In the genomic region with DNA sequence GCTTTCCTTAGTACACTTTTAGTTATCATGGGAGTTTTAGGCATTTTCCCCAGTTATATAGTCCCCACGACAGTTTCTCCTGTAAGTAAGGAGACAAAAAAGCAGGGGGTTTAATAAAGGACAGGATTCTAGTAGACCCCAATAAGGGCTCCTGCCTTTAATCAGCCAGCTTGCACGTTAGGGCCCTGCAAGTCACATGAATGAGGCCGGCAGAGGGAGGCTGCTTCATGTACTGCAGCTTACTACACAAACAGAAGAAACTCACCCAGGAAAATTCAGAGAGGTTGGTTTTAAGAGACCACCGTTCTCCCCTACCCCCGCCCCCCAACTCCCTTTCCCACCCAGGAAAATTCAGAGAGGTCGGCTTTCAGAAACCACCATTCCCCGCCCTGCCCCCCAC, we compare ENCODE assay signal across 20 cellular contexts.
DNase-seq lines count a peak whose midpoint lies in the region; ATAC-seq, FAIRE-seq and TF ChIP-seq lines count a peak whose summit lies in the region.
"Had no signal": no experiment of that assay in that cellular context is flagged by ENCODE, and none has a peak within 500 bp of the region (broad histone marks: within the 10 kb centered on the region; RNA-seq: fewer than 3 reads in every experiment).

No MANE protein-coding gene starts in this region.

- no peak overlapping the region for H2AFZ ChIP-seq in osteoblast (ENCODE audit: low read length)

- H4K20me1 ChIP-seq in osteoblast (ENCODE audit: insufficient read depth, low read length) = no peaks in the 10 kb centered on the region

- intact Hi-C loops in dorsolateral prefrontal cortex (cut with DNase I) = no loop called here

- H3K4me2 ChIP-seq in osteoblast (ENCODE audit: insufficient read depth, low read length) = no peak overlapping the region

- ATAC-seq in GM19324 (IDR thresholded peaks at IDR 0.05; ENCODE audit: low FRiP score, unreplicated experiment) = no peak

- no peak for FAIRE-seq in urothelium cell line (lab: Jason Lieb, UNC)
- FAIRE-seq: HTR-8/SVneo, RCC 7860 had no signal

- H3K27ac ChIP-seq in dorsolateral prefrontal cortex = peak overlapping the region in 16 of 59 donors; percentile 6 to 73 (median 42)
- no peak overlapping the region for H3K27ac ChIP-seq in osteoblast (ENCODE audit: low read depth, low read length)
- H3K27ac ChIP-seq: SJCRH30 had no signal

- TF ChIP-seq CTCF in dorsolateral prefrontal cortex (IDR thresholded peaks at IDR 0.05 in 54 of 56, conservative IDR thresholded peaks at IDR 0.05 in 2 of 56; ENCODE audit: low read depth in 1 of 56, partially characterized antibody in 56 of 56) (no peak), osteoblast (IDR thresholded peaks at IDR 0.05; ENCODE audit: extremely low read depth, low read depth, low read length) (no peak)

- H3K9me3 ChIP-seq in MG63 (no peaks in the 10 kb centered on the region), osteoblast (ENCODE audit: low read depth, low read length) (no peaks in the 10 kb centered on the region)
- H3K9me3 ChIP-seq: HAP-1, SJCRH30 had no signal

- DNase-seq in MG63 (no peak), dorsolateral prefrontal cortex (peak in 1 of 10 donors; percentile 13), osteoblast (ENCODE audit: insufficient read length, low spot score, missing footprints) (no peak), urothelium cell line (ENCODE audit: low spot score) (peak; percentile 12), cerebellar cortex (ENCODE audit: low spot score) (no peak)
- DNase-seq in stimulated activated naive CD4-positive, alpha-beta T cell (lab: John Stamatoyannopoulos, UW) = no peak
- DNase-seq: CD8-positive, alpha-beta memory T cell; HFFc6; KBM-7; NCI-H1092; NCI-H1417 treated with DMSO at 0.1 percent for 48 hours; NCI-H1694 treated with DMSO at 0.1 percent for 48 hours; NCI-H2081; NCI-H2227 treated with DMSO at 0.1 percent for 48 hours; NCI-H69 had no signal

- H3K36me3 ChIP-seq in MG63 (no peaks in the 10 kb centered on the region), osteoblast (ENCODE audit: insufficient read depth, low read length) (no peaks in the 10 kb centered on the region)
- H3K36me3 ChIP-seq: HAP-1, SJCRH30 had no signal

- no peaks in the 10 kb centered on the region for H3K4me1 ChIP-seq in osteoblast (ENCODE audit: insufficient read depth, low read length)
- H3K4me1 ChIP-seq: HAP-1, SJCRH30 had no signal

- no peaks in the 10 kb centered on the region for H3K79me2 ChIP-seq in osteoblast (ENCODE audit: insufficient read depth, low read length)

- H3K27me3 ChIP-seq in MG63 (no peaks in the 10 kb centered on the region), dorsolateral prefrontal cortex (no peaks in the 10 kb centered on the region), osteoblast (ENCODE audit: insufficient read depth, low read length) (no peaks in the 10 kb centered on the region)
- H3K27me3 ChIP-seq: SJCRH30 had no signal

- H3K4me3 ChIP-seq in MG63 (0 out of 2 replicates have a peak overlapping the region, but pooled peaks have one; percentile 12), dorsolateral prefrontal cortex (peak overlapping the region in 33 of 59 donors; percentile 5 to 51 (median 29)), osteoblast (ENCODE audit: insufficient read depth, low read length) (peak overlapping the region; percentile 47)
- H3K4me3 ChIP-seq: HAP-1 had no signal
